25 cellular contexts compared by ENCODE assay signal in the genomic region with DNA sequence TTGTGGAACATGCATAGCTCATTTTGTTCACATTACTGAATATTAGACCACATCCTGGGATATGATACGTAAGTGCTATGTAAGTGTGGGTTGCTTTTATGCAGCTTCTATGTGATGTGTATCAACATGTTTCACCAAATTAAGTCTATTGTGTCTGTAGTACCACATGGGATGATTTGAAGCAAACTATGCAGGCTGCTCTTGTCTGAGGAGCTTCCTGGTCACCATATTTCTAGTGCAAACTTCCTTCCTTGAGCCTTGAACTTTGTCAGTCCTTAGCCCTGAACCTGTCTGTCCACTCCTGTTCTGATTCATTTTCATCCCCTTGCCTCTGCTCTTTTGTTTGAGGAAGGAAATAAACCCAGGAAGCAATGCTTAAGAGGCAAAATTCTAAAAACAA.
A peak's percentile ranks its signal among the peaks of the same experiment; 100 is the strongest.
DNase-seq lines count a peak whose midpoint lies in the region; ATAC-seq, FAIRE-seq and TF ChIP-seq lines count a peak whose summit lies in the region.
"Had no signal": no experiment of that assay in that cellular context is flagged by ENCODE, and none has a peak within 500 bp of the region (broad histone marks: within the 10 kb centered on the region; RNA-seq: fewer than 3 reads in every experiment).

No MANE protein-coding gene starts in this region.

- no peak overlapping the region for H3K4me3 Mint-ChIP-seq in Calu3 (ENCODE audit: low read depth, unreplicated experiment)
- no peak overlapping the region for H3K4me3 Mint-ChIP-seq in activated T-helper 1 cell treated with anti-CD3 and anti-CD28 coated beads, Interleukin-12 subunit alpha, Interleukin-12 subunit beta, Interleukin-2, Interleukin-4 antibody, amounts not matched to agents 30 ng/mL and 10 ng/mL and 1 ng/mL, durations not matched to agents 14 hours and 24 hours and 36 hours
- H3K4me3 Mint-ChIP-seq in natural killer cell: no peak overlapping the region
- H3K4me3 Mint-ChIP-seq: CD4-positive, CD25-positive, alpha-beta regulatory T cell had no signal

- CTCF ChIA-PET in Calu3 (lab: Charles Lee): no interaction called here
- CTCF ChIA-PET in endothelial cell of umbilical vein (lab: Charles Lee): interaction anchor here (1.2 kb wide), 1 partner anchor 10 kb away, joined by 3 read pairs; no protein-coding TSS in a partner anchor

- no peaks in the 10 kb centered on the region for H3K79me2 ChIP-seq in endothelial cell of umbilical vein (ENCODE audit: control insufficient read depth, insufficient read depth, low read length)

- peak; percentile 18 for FAIRE-seq in endothelial cell of umbilical vein (lab: Jason Lieb, UNC)
- FAIRE-seq: A204.1, GM12878, GM19239, H54 had no signal

- no TSS peak for BruUV-seq in Calu3 (replicated peaks; lab: Mats Ljungman, UMichigan)
- no TSS peak for BruUV-seq in endothelial cell of umbilical vein (replicated peaks; lab: Mats Ljungman, UMichigan)

- no peaks in the 10 kb centered on the region for H4K20me1 ChIP-seq in endothelial cell of umbilical vein (replicated peaks; ENCODE audit: control insufficient read depth, extremely low read depth, insufficient read depth, low read length)

- H3K4me2 ChIP-seq in endothelial cell of umbilical vein (ENCODE audit: insufficient read depth, low read length): no peak overlapping the region
- H3K4me2 ChIP-seq: KMS-11 had no signal

- no peak overlapping the region for H3K9ac ChIP-seq in endothelial cell of umbilical vein (replicated peaks; ENCODE audit: extremely low read depth, insufficient read depth, low read length)
- H3K9ac ChIP-seq: KMS-11 had no signal

- H3K36me3 ChIP-seq in endothelial cell of umbilical vein (ENCODE audit: control insufficient read depth in 2 of 2, extremely low read depth in 1 of 2, insufficient read depth in 2 of 2, low read length in 2 of 2): no peaks in the 10 kb centered on the region
- H3K36me3 ChIP-seq: BE2C had no signal

- H3K36me3 Mint-ChIP-seq in Calu3 (ENCODE audit: insufficient read depth, unreplicated experiment): no peaks in the 10 kb centered on the region
- no peaks in the 10 kb centered on the region for H3K36me3 Mint-ChIP-seq in activated T-helper 1 cell treated with anti-CD3 and anti-CD28 coated beads, Interleukin-12 subunit alpha, Interleukin-12 subunit beta, Interleukin-2, Interleukin-4 antibody, amounts not matched to agents 30 ng/mL and 10 ng/mL and 1 ng/mL, durations not matched to agents 14 hours and 24 hours and 36 hours (ENCODE audit: low read depth)
- H3K36me3 Mint-ChIP-seq in natural killer cell: no peaks in the 10 kb centered on the region
- H3K36me3 Mint-ChIP-seq: CD4-positive, CD25-positive, alpha-beta regulatory T cell had no signal

- POLR2A ChIA-PET in endothelial cell of umbilical vein (lab: Charles Lee): no interaction called here

- H3K4me1 Mint-ChIP-seq in Calu3 (ENCODE audit: low read depth, unreplicated experiment) (peaks cover 17% of the 10 kb centered on the region), natural killer cell (no peaks in the 10 kb centered on the region)
- H3K4me1 Mint-ChIP-seq in activated T-helper 1 cell treated with anti-CD3 and anti-CD28 coated beads, Interleukin-12 subunit alpha, Interleukin-12 subunit beta, Interleukin-2, Interleukin-4 antibody, amounts not matched to agents 30 ng/mL and 10 ng/mL and 1 ng/mL, durations not matched to agents 14 hours and 24 hours and 36 hours (ENCODE audit: low read depth): no peaks in the 10 kb centered on the region
- H3K4me1 Mint-ChIP-seq: CD4-positive, CD25-positive, alpha-beta regulatory T cell had no signal

- no peaks in the 10 kb centered on the region for H3K27me3 ChIP-seq in endothelial cell of umbilical vein (ENCODE audit: control insufficient read depth in 2 of 2, insufficient read depth in 2 of 2, low read length in 2 of 2)
- H3K27me3 ChIP-seq: BE2C had no signal

- ATAC-seq in left colon (peak; percentile 73), natural killer cell (no peak), HG02884 (IDR thresholded peaks at IDR 0.05; ENCODE audit: unreplicated experiment) (no peak), GM18858 (IDR thresholded peaks at IDR 0.05; ENCODE audit: unreplicated experiment) (no peak)
- ATAC-seq: GM12878, SK-N-SH treated with all-trans-retinoic acid at 6 μM for 48 hours had no signal

- peaks cover 19% of the 10 kb centered on the region for H3K4me1 ChIP-seq in endothelial cell of umbilical vein (ENCODE audit: control insufficient read depth, extremely low read depth, insufficient read depth, low read length)
- H3K4me1 ChIP-seq: BE2C, Caco-2 had no signal

- no peaks in the 10 kb centered on the region for H3K9me1 ChIP-seq in endothelial cell of umbilical vein (replicated peaks; ENCODE audit: control insufficient read depth, extremely low read depth, insufficient read depth, low read length)

- peaks cover 3% of the 10 kb centered on the region for H3K9me3 Mint-ChIP-seq in Calu3 (ENCODE audit: low read depth, unreplicated experiment)
- no peaks in the 10 kb centered on the region for H3K9me3 Mint-ChIP-seq in activated T-helper 1 cell treated with anti-CD3 and anti-CD28 coated beads, Interleukin-12 subunit alpha, Interleukin-12 subunit beta, Interleukin-2, Interleukin-4 antibody, amounts not matched to agents 30 ng/mL and 10 ng/mL and 1 ng/mL, durations not matched to agents 14 hours and 24 hours and 36 hours
- peaks cover 0 to 2% of the 10 kb centered on the region in 2 donors for H3K9me3 Mint-ChIP-seq in natural killer cell

- dilution Hi-C loops in endothelial cell of umbilical vein (cut with MboI; ENCODE audit: extremely low pct_ligation_motif_present, low sequenced_read_pairs): no loop called here

- no peak for TF ChIP-seq POLR2A in endothelial cell of umbilical vein (IDR thresholded peaks at IDR 0.05; ENCODE audit: low read depth, low read length)

- H3K27ac Mint-ChIP-seq in Calu3 (ENCODE audit: unreplicated experiment) (no peak overlapping the region), natural killer cell (no peak overlapping the region)
- H3K27ac Mint-ChIP-seq in activated T-helper 1 cell treated with anti-CD3 and anti-CD28 coated beads, Interleukin-12 subunit alpha, Interleukin-12 subunit beta, Interleukin-2, Interleukin-4 antibody, amounts not matched to agents 30 ng/mL and 10 ng/mL and 1 ng/mL, durations not matched to agents 14 hours and 24 hours and 36 hours: no peak overlapping the region
- H3K27ac Mint-ChIP-seq: CD4-positive, CD25-positive, alpha-beta regulatory T cell had no signal

- H3K9me3 ChIP-seq in endothelial cell of umbilical vein (replicated peaks; ENCODE audit: control insufficient read depth, insufficient read depth, low read length): no peaks in the 10 kb centered on the region
- H3K9me3 ChIP-seq: BE2C, Caco-2 had no signal

- intact Hi-C loops in Calu3 (cut with micrococcal nuclease; ENCODE audit: unreplicated experiment) (no loop called here), endothelial cell of umbilical vein (cut with micrococcal nuclease) (no loop called here), left colon (cut with DNase I, micrococcal nuclease) (no loop called here), natural killer cell (cut with micrococcal nuclease) (no loop called here)
- intact Hi-C loops in activated T-helper 1 cell treated with anti-CD3 and anti-CD28 coated beads, Interleukin-12 subunit alpha, Interleukin-12 subunit beta, Interleukin-2, Interleukin-4 antibody, amounts not matched to agents 30 ng/mL and 10 ng/mL and 1 ng/mL, durations not matched to agents 14 hours and 24 hours and 36 hours (cut with micrococcal nuclease): no loop called here

- H3K4me3 ChIP-seq in endothelial cell of umbilical vein (replicated peaks in 1 of 3; ENCODE audit: insufficient read depth in 1 of 3, low read depth in 1 of 3, low read length in 3 of 3): no peak overlapping the region
- H3K4me3 ChIP-seq: GM12878 had no signal

- TF ChIP-seq CTCF in Calu3 (IDR thresholded peaks at IDR 0.05; ENCODE audit: unreplicated experiment): no peak
- no peak for TF ChIP-seq CTCF in endothelial cell of umbilical vein (IDR thresholded peaks at IDR 0.05; ENCODE audit: extremely low read depth in 1 of 2, insufficient read depth in 1 of 2, low read depth in 1 of 2, low read length in 2 of 2)
- TF ChIP-seq CTCF in natural killer cell (IDR thresholded peaks at IDR 0.05): no peak

- no peak overlapping the region for H2AFZ ChIP-seq in endothelial cell of umbilical vein (ENCODE audit: low read depth, low read length)

- H3K27me3 Mint-ChIP-seq in Calu3 (ENCODE audit: unreplicated experiment) (no peaks in the 10 kb centered on the region), natural killer cell (ENCODE audit: low read depth in 2 of 2) (peaks cover 12 to 30% of the 10 kb centered on the region in 2 donors)
- H3K27me3 Mint-ChIP-seq in activated T-helper 1 cell treated with anti-CD3 and anti-CD28 coated beads, Interleukin-12 subunit alpha, Interleukin-12 subunit beta, Interleukin-2, Interleukin-4 antibody, amounts not matched to agents 30 ng/mL and 10 ng/mL and 1 ng/mL, durations not matched to agents 14 hours and 24 hours and 36 hours (ENCODE audit: insufficient read depth): peaks cover 1% of the 10 kb centered on the region

- H3K27ac ChIP-seq in endothelial cell of umbilical vein (ENCODE audit: insufficient read depth, low read depth, low read length): no peak overlapping the region
- H3K27ac ChIP-seq: KMS-11 had no signal

- DNase-seq in Calu3 (peak; percentile 8), HT-29 (ENCODE audit: low spot score) (peak; percentile 67), endothelial cell of umbilical vein (ENCODE audit: low read depth, low spot score) (peak; percentile 16), left colon (no peak), natural killer cell (no peak)
- DNase-seq in activated T-helper 1 cell treated with anti-CD3 and anti-CD28 coated beads, Interleukin-12 subunit alpha, Interleukin-12 subunit beta, Interleukin-2, Interleukin-4 antibody, amounts not matched to agents 30 ng/mL and 10 ng/mL and 1 ng/mL, durations not matched to agents 14 hours and 24 hours and 36 hours (ENCODE audit: low spot score): no peak
- DNase-seq: BE2C; Caco-2; CD4-positive, CD25-positive, alpha-beta regulatory T cell; DMS153; EL; NCI-H1417 treated with DMSO at 0.1 percent for 48 hours; NCI-H187 treated with DMSO at 0.1 percent for 48 hours; NCI-H2171 treated with DMSO at 0.1 percent for 48 hours; NCI-H446 treated with DMSO at 0.1 percent for 48 hours; NCI-H69; Right ventricle myocardium superior had no signal

TF ChIP-seq in endothelial cell of umbilical vein, 7 proteins besides CTCF, POLR2A, EP300 and RAD21:
- TF ChIP-seq JUN (IDR thresholded peaks at IDR 0.05; ENCODE audit: borderline replicate concordance, insufficient read depth, insufficient read length, low read depth) (no peak), GATA2 (IDR thresholded peaks at IDR 0.05; ENCODE audit: insufficient read depth, insufficient read length, low read depth, low read length) (no peak)

Comparison
In these comparisons a context has a peak if more than half of its experiments do, and no peak if none do; other contexts are left out.
1. DNase-seq: peak in Calu3 (single experiment), HT-29 (single experiment) and endothelial cell of umbilical vein (single experiment); none in left colon (0 of 2), activated T-helper 1 cell treated with anti-CD3 and anti-CD28 coated beads, Interleukin-12 subunit alpha, Interleukin-12 subunit beta, Interleukin-2, Interleukin-4 antibody, amounts not matched to agents 30 ng/mL and 10 ng/mL and 1 ng/mL, durations not matched to agents 14 hours and 24 hours and 36 hours (single experiment) and natural killer cell (single experiment).